Comparison of ENCODE assay signal across 19 cellular contexts in the genomic region with DNA sequence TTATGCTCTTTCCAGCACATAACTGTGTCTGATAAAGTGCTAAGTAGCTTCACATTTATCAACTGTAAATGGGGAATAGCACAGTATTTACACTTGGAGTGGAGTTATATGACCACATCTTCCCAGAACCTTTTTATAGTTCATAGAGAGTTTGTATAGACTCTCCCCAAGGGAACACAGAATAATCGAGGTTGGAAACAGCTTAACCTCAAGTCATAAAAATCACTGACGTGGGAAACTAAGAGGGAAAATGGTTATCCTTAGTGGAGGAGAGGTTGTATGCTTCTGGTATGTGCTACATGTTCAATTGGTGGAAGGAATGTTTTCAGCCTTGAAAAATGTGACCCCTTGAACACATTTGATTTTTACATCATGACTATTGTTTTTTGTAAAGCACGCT.
"Had no signal": no experiment of that assay in that cellular context is flagged by ENCODE, and none has a peak within 500 bp of the region (broad histone marks: within the 10 kb centered on the region; RNA-seq: fewer than 3 reads in every experiment).

No MANE protein-coding gene starts in this region.

- H3K27ac Mint-ChIP-seq: immature natural killer cell, memory B cell, naive B cell, type B pancreatic cell had no signal

- H3K36me3 Mint-ChIP-seq: memory B cell, naive B cell, type B pancreatic cell had no signal

- H3K4me3 ChIP-seq: colonic mucosa, left lung, lower lobe of right lung, right atrium auricular region, smooth muscle cell, suprapubic skin, thyroid gland, uterus had no signal

- H3K4me3 Mint-ChIP-seq: immature natural killer cell, memory B cell, naive B cell, type B pancreatic cell had no signal

- H3K4me1 Mint-ChIP-seq: immature natural killer cell, memory B cell, naive B cell had no signal

- H3K27me3 Mint-ChIP-seq: memory B cell, naive B cell, type B pancreatic cell had no signal

- ATAC-seq: foreskin keratinocyte, left lung, lower lobe of right lung had no signal

- DNase-seq: cerebellar nuclear complex; colonic mucosa; dermis blood vessel endothelial cell; erythroblast; foreskin keratinocyte; immature natural killer cell; left lung; lower lobe of right lung; midbrain; naive B cell; stimulated activated CD4-positive, alpha-beta T cell treated with anti-CD3 and anti-CD28 coated beads, Interleukin-2, amount 100 ng/mL, for 48 hours; stimulated activated naive CD4-positive, alpha-beta T cell treated with Interleukin-2 at 50 U/mL for 16 hours; thyroid gland; uterus had no signal
